8 cellular contexts compared by ENCODE assay signal in the genomic region with DNA sequence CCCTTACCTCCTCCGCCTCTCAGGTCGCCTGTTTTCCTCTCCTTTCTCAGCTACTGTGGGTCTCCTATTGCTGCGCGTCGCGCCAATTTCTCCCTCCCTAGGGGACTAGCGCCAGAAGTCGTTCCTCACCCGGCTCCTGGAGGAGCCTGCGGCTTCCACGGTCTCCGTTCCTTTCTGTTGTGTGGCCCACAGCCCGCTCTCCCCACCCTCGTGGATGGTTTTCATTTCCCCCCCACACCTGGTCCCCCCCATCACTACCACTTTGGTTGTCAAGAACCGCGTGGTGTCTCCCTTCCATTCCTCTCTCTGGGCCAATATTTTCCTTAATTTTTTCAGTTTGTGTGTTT. TPM values are rescaled to one million over a fixed set of nuclear protein-coding genes. Genes with fewer than 3 reads are reported as not detected.
A peak's percentile ranks its signal among the peaks of the same experiment; 100 is the strongest.
DNase-seq lines count a peak whose midpoint lies in the region; ATAC-seq and TF ChIP-seq lines count a peak whose summit lies in the region.

No MANE protein-coding gene starts in this region.

- peak overlapping the region; percentile 98 for H3K4me2 ChIP-seq in OCI-LY7 (ENCODE audit: low read length)

- H3K4me1 Mint-ChIP-seq in activated naive CD4-positive, alpha-beta T cell treated with anti-CD3 and anti-CD28 coated beads for 36 hours (ENCODE audit: low read depth), result peaks cover 48% of the 10 kb centered on the region

- POLR2A ChIA-PET in OCI-LY7 (lab: Charles Lee), result interaction anchor here (0.5 to 2.0 kb wide), 10 partner anchors 9 to 1753 kb away, joined by 3 to 13 read pairs (median 6); no protein-coding TSS in a partner anchor

- no peaks in the 10 kb centered on the region for H3K9me3 Mint-ChIP-seq in activated naive CD4-positive, alpha-beta T cell treated with anti-CD3 and anti-CD28 coated beads for 36 hours

- CTCF ChIA-PET in activated naive CD4-positive, alpha-beta T cell treated with anti-CD3 and anti-CD28 coated beads for 36 hours (lab: Charles Lee), result interaction anchor here (0.6 to 1.2 kb wide), 3 partner anchors 12 to 82 kb away, joined by 3 to 11 read pairs (median 4); no protein-coding TSS in a partner anchor
- CTCF ChIA-PET in OCI-LY7 (lab: Charles Lee; ENCODE audit: unreplicated experiment), result interaction anchor here (0.6 kb wide), 1 partner anchor 18 kb away, joined by 4 read pairs; no protein-coding TSS in a partner anchor

- no peaks in the 10 kb centered on the region for H3K9me2 ChIP-seq in OCI-LY7 (ENCODE audit: insufficient read depth, low read length)

- intact Hi-C loops in activated naive CD4-positive, alpha-beta T cell treated with anti-CD3 and anti-CD28 coated beads for 36 hours (cut with micrococcal nuclease), result loop anchor here (1.0 to 10.0 kb wide), 16 partner anchors 20 to 1912 kb away; a partner anchor contains a TSS
- intact Hi-C loops in OCI-LY7 (cut with micrococcal nuclease; ENCODE audit: unreplicated experiment), result loop anchor here (1.0 to 10.0 kb wide), 5 partner anchors 60 to 648 kb away; a partner anchor contains a TSS
- intact Hi-C loops in mucosa of descending colon (cut with DNase I, micrococcal nuclease), result loop anchor here in 1 of 2 donors (5.0 kb wide), 1 partner anchor 131 kb away; no protein-coding TSS in a partner anchor
- intact Hi-C loops in upper lobe of right lung (cut with DNase I), result no loop called here

- peaks cover 26% of the 10 kb centered on the region for H3K36me3 ChIP-seq in OCI-LY7 (ENCODE audit: insufficient read depth, low read length)
- H3K36me3 ChIP-seq in mucosa of descending colon (ENCODE audit: low read depth), result peaks cover 6% of the 10 kb centered on the region
- peaks cover 20% of the 10 kb centered on the region for H3K36me3 ChIP-seq in upper lobe of right lung

- H3K4me3 ChIP-seq in OCI-LY7 (ENCODE audit: low read depth, low read length, poor library complexity, severe bottlenecking) (peak overlapping the region; percentile 92), mucosa of descending colon (peak overlapping the region; percentile 83), upper lobe of right lung (peak overlapping the region; percentile 70)

- BruUV-seq in OCI-LY7 (replicated peaks; lab: Mats Ljungman, UMichigan), result no TSS peak

- no peaks in the 10 kb centered on the region; the same call in 1 of the 2 replicates for H3K9me3 ChIP-seq in OCI-LY7 (ENCODE audit: low read length)
- H3K9me3 ChIP-seq in mucosa of descending colon, result no peaks in the 10 kb centered on the region
- H3K9me3 ChIP-seq in upper lobe of right lung, result no peaks in the 10 kb centered on the region

- peaks cover 53% of the 10 kb centered on the region for H3K4me1 ChIP-seq in OCI-LY7 (ENCODE audit: insufficient read depth, low read length, poor library complexity, severe bottlenecking)
- peaks cover 45% of the 10 kb centered on the region for H3K4me1 ChIP-seq in mucosa of descending colon (ENCODE audit: low read depth)
- peaks cover 53% of the 10 kb centered on the region for H3K4me1 ChIP-seq in upper lobe of right lung

- peaks cover 9% of the 10 kb centered on the region for H3K36me3 Mint-ChIP-seq in activated naive CD4-positive, alpha-beta T cell treated with anti-CD3 and anti-CD28 coated beads for 36 hours (ENCODE audit: low read depth)

- DNase-seq in activated naive CD4-positive, alpha-beta T cell treated with anti-CD3 and anti-CD28 coated beads for 36 hours, result peak; percentile 47
- no peak for DNase-seq in activated naive CD4-positive, alpha-beta T cell treated with anti-CD3 and anti-CD28 coated beads, Interleukin-2, amount 50 U/mL, for 16 hours
- DNase-seq in OCI-LY7 (ENCODE audit: low spot score) (peak; percentile 58), mucosa of descending colon (no peak), upper lobe of right lung (no peak)
- peak; percentile 33 for DNase-seq in effector CD8-positive, alpha-beta T cell (lab: John Stamatoyannopoulos, UW)
- no peak for DNase-seq in stimulated activated CD4-positive, alpha-beta T cell treated with anti-CD3 and anti-CD28 coated beads, Interleukin-15, amount 100 ng/mL, for 24 hours

- peak overlapping the region; percentile 94 for H3K27ac Mint-ChIP-seq in activated naive CD4-positive, alpha-beta T cell treated with anti-CD3 and anti-CD28 coated beads for 36 hours

- H3K27me3 ChIP-seq in upper lobe of right lung, result no peaks in the 10 kb centered on the region

- peak overlapping the region; percentile 85 for H2AFZ ChIP-seq in OCI-LY7 (ENCODE audit: low read length)

- TF ChIP-seq CTCF in OCI-LY7 (conservative IDR thresholded peaks at IDR 0.05; ENCODE audit: low read length), result peak; percentile 38; the same call in 1 of the 2 replicates
- no peak for TF ChIP-seq CTCF in mucosa of descending colon (IDR thresholded peaks at IDR 0.05)
- no peak for TF ChIP-seq CTCF in upper lobe of right lung (IDR thresholded peaks at IDR 0.05)

- peak overlapping the region; percentile 96 for H3K4me3 Mint-ChIP-seq in activated naive CD4-positive, alpha-beta T cell treated with anti-CD3 and anti-CD28 coated beads for 36 hours

- H3K79me2 ChIP-seq in OCI-LY7 (ENCODE audit: insufficient read depth, low read depth, low read length), result peaks cover 76% of the 10 kb centered on the region

- H3K27ac ChIP-seq in OCI-LY7 (ENCODE audit: low read depth, low read length, poor library complexity, severe bottlenecking), result peak overlapping the region; percentile 76
- H3K27ac ChIP-seq in upper lobe of right lung, result peak overlapping the region; percentile 91

- peak; percentile 28 for ATAC-seq in HG02759 (IDR thresholded peaks at IDR 0.05; ENCODE audit: unreplicated experiment)
- peak; percentile 23 for ATAC-seq in mucosa of descending colon
- ATAC-seq in upper lobe of right lung, result no peak

- no peaks in the 10 kb centered on the region for H4K20me1 ChIP-seq in OCI-LY7 (ENCODE audit: insufficient read depth, low read length)

- H3K27me3 Mint-ChIP-seq in activated naive CD4-positive, alpha-beta T cell treated with anti-CD3 and anti-CD28 coated beads for 36 hours (ENCODE audit: low read depth), result no peaks in the 10 kb centered on the region

RNA-seq across cellular contexts. Expression of a gene that starts 0.5 kb away (rescaled TPM):
- 10 to 100 TPM; 22.1 to 25.3 TPM for total RNA-seq in activated naive CD4-positive, alpha-beta T cell treated with anti-CD3 and anti-CD28 coated beads for 36 hours
- 14.6 and 17.1 TPM in 2 replicates for total RNA-seq in OCI-LY7 (2014; rRNA removed; shearing (Covaris generic))
- 25.1 and 27.2 TPM in 2 replicates for total RNA-seq in OCI-LY7 (2022)
- total RNA-seq in mucosa of descending colon, result 10 to 100 TPM; 31.6 to 47.7 (median 44.6) TPM
- total RNA-seq in upper lobe of right lung, result 29.8 TPM

RNA-seq across cellular contexts. Expression of a gene that starts 0.7 kb away (rescaled TPM):
- total RNA-seq in activated naive CD4-positive, alpha-beta T cell treated with anti-CD3 and anti-CD28 coated beads for 36 hours, result 10 to 100 TPM; 10.8 to 11.1 TPM
- total RNA-seq in OCI-LY7 (2014; rRNA removed; shearing (Covaris generic)), result 10.7 and 15.0 TPM in 2 replicates
- total RNA-seq in OCI-LY7 (2022), result 13.2 and 17.5 TPM in 2 replicates
- 10 to 100 TPM; 10.3 to 12.9 (median 10.5) TPM for total RNA-seq in mucosa of descending colon
- total RNA-seq in upper lobe of right lung, result 9.4 TPM

RNA-seq across cellular contexts. Expression of a gene that starts 59.7 kb away (rescaled TPM):
- total RNA-seq in activated naive CD4-positive, alpha-beta T cell treated with anti-CD3 and anti-CD28 coated beads for 36 hours, result 10 to 100 TPM; 21.3 to 21.4 TPM
- 26.6 and 28.9 TPM in 2 replicates for total RNA-seq in OCI-LY7 (2014; rRNA removed; shearing (Covaris generic))
- total RNA-seq in OCI-LY7 (2022) (32.5 and 34.5 TPM in 2 replicates), mucosa of descending colon (10 to 100 TPM; 16.3 to 18.0 (median 16.4) TPM), upper lobe of right lung (27.2 TPM)

Comparison
In these comparisons a context has a peak if more than half of its experiments do, and no peak if none do; other contexts are left out.
1. DNase-seq: peak in activated naive CD4-positive, alpha-beta T cell treated with anti-CD3 and anti-CD28 coated beads for 36 hours (single experiment), OCI-LY7 (single experiment) and effector CD8-positive, alpha-beta T cell (single experiment); none in activated naive CD4-positive, alpha-beta T cell treated with anti-CD3 and anti-CD28 coated beads, Interleukin-2, amount 50 U/mL, for 16 hours (single experiment), mucosa of descending colon (0 of 3), upper lobe of right lung (single experiment) and stimulated activated CD4-positive, alpha-beta T cell treated with anti-CD3 and anti-CD28 coated beads, Interleukin-15, amount 100 ng/mL, for 24 hours (single experiment).
2. Peak in every context shown above with its lines, with median percentiles within 50 percentile points of each other: H3K4me3 ChIP-seq.